ENCODE assay signal across 1 cellular context in genomic region chr13:39699274-39699673, GRCh38.
TF ChIP-seq lines count a peak whose summit lies in the region.

No MANE protein-coding gene starts in this region.

TF ChIP-seq in SK-N-SH treated with all-trans-retinoic acid at 6 μM for 48 hours, 23 proteins besides CTCF, POLR2A, EP300 and RAD21 (continued from another document):
- TF ChIP-seq BACH2 (CRISPR knock-in tag; IDR thresholded peaks at IDR 0.05; ENCODE audit: borderline replicate concordance) = no peak
- TF ChIP-seq ZNF8 (CRISPR knock-in tag; IDR thresholded peaks at IDR 0.05) = no peak
- TF ChIP-seq TCF4 (CRISPR knock-in tag; IDR thresholded peaks at IDR 0.05; ENCODE audit: borderline replicate concordance) = no peak
- no peak for TF ChIP-seq OSR1 (CRISPR knock-in tag; IDR thresholded peaks at IDR 0.05)
- TF ChIP-seq TOX (CRISPR knock-in tag; IDR thresholded peaks at IDR 0.05; ENCODE audit: borderline replicate concordance) = no peak
- no peak for TF ChIP-seq ZFP30 (CRISPR knock-in tag; IDR thresholded peaks at IDR 0.05)
- TF ChIP-seq POU6F1 (CRISPR knock-in tag; IDR thresholded peaks at IDR 0.05; ENCODE audit: borderline replicate concordance, low read depth) = no peak
- no peak for TF ChIP-seq ZNF565 (CRISPR knock-in tag; conservative IDR thresholded peaks at IDR 0.05; ENCODE audit: low read depth)
- TF ChIP-seq CREB5 (CRISPR knock-in tag; IDR thresholded peaks at IDR 0.05; ENCODE audit: low read depth) = no peak
- no peak for TF ChIP-seq ISL1 (CRISPR knock-in tag; IDR thresholded peaks at IDR 0.05)
